Comparison of ENCODE assay signal across 25 cellular contexts in genomic region chr13:35255241-35255640, GRCh38.
DNase-seq lines count a peak whose midpoint lies in the region; ATAC-seq, FAIRE-seq and TF ChIP-seq lines count a peak whose summit lies in the region.
"Had no signal": no experiment of that assay in that cellular context is flagged by ENCODE, and none has a peak within 500 bp of the region (broad histone marks: within the 10 kb centered on the region; RNA-seq: fewer than 3 reads in every experiment).

No MANE protein-coding gene starts in this region.

- H4K20me1 ChIP-seq in osteoblast (ENCODE audit: insufficient read depth, low read length) = no peaks in the 10 kb centered on the region

- TF ChIP-seq POLR2A in heart left ventricle (IDR thresholded peaks at IDR 0.05) = no peak
- TF ChIP-seq POLR2A in lower leg skin (IDR thresholded peaks at IDR 0.05) = no peak

- H3K4me3 ChIP-seq in heart left ventricle (no peak overlapping the region), right atrium auricular region (no peak overlapping the region), kidney (ENCODE audit: low read length in 2 of 2) (no peak overlapping the region), lower leg skin (ENCODE audit: low read depth, poor library complexity, severe bottlenecking) (no peak overlapping the region), osteoblast (ENCODE audit: insufficient read depth, low read length) (no peak overlapping the region)
- H3K4me3 ChIP-seq: GM12878, SJCRH30 had no signal

- peak in 1 of 5 donors; percentile 23 for DNase-seq in heart left ventricle
- DNase-seq in right atrium auricular region (ENCODE audit: low spot score) = no peak
- DNase-seq in cerebellar nuclear complex (lab: John Stamatoyannopoulos, UW) = peak; percentile 69 to 85
- peak; percentile 22 for DNase-seq in kidney
- no peak for DNase-seq in sciatic nerve (ENCODE audit: low spot score)
- DNase-seq in lower leg skin (ENCODE audit: low spot score in 2 of 2) = no peak
- DNase-seq in UCSD-AML1 (lab: John Stamatoyannopoulos, UW; ENCODE audit: unreplicated experiment) = no peak
- no peak for DNase-seq in osteoblast (ENCODE audit: insufficient read length, low spot score, missing footprints)
- DNase-seq: CD4-positive, alpha-beta T cell; COR-L47; DMS79; GOT3; HCEC 1CT; KG1; NCI-H1092 treated with DMSO at 0.1 percent for 48 hours; NCI-H1436 treated with DMSO at 0.1 percent for 48 hours; NCI-H2029 treated with DMSO at 0.1 percent for 48 hours; NCI-H2171; NCI-H345; NCI-H524; NCI-H82; SJCRH30 had no signal

- H3K79me2 ChIP-seq in osteoblast (ENCODE audit: insufficient read depth, low read length) = no peaks in the 10 kb centered on the region

- no peak overlapping the region for H3K4me2 ChIP-seq in osteoblast (ENCODE audit: insufficient read depth, low read length)

- H3K9me3 ChIP-seq in heart left ventricle (no peaks in the 10 kb centered on the region), right atrium auricular region (no peaks in the 10 kb centered on the region), kidney (ENCODE audit: control insufficient read depth in 1 of 2, low read length in 2 of 2) (no peaks in the 10 kb centered on the region), osteoblast (ENCODE audit: low read depth, low read length) (no peaks in the 10 kb centered on the region)
- H3K9me3 ChIP-seq: SJCRH30 had no signal

- TF ChIP-seq CTCF in heart left ventricle (IDR thresholded peaks at IDR 0.05) = no peak
- no peak for TF ChIP-seq CTCF in right atrium auricular region (IDR thresholded peaks at IDR 0.05)
- TF ChIP-seq CTCF in kidney (IDR thresholded peaks at IDR 0.05; ENCODE audit: borderline replicate concordance, extremely low read depth, insufficient read depth) = no peak
- no peak for TF ChIP-seq CTCF in lower leg skin (IDR thresholded peaks at IDR 0.05)
- TF ChIP-seq CTCF in osteoblast (IDR thresholded peaks at IDR 0.05; ENCODE audit: extremely low read depth, low read depth, low read length) = no peak

- FAIRE-seq in kidney (lab: Jason Lieb, UNC) = no peak
- FAIRE-seq: GM12878, HTR-8/SVneo had no signal

- H3K27me3 ChIP-seq in heart left ventricle = no peaks in the 10 kb centered on the region
- H3K27me3 ChIP-seq in right atrium auricular region = no peaks in the 10 kb centered on the region
- no peaks in the 10 kb centered on the region for H3K27me3 ChIP-seq in osteoblast (ENCODE audit: insufficient read depth, low read length)
- H3K27me3 ChIP-seq: SJCRH30 had no signal

- no peak overlapping the region for H2AFZ ChIP-seq in osteoblast (ENCODE audit: low read length)

- ATAC-seq in heart left ventricle (peak; percentile 58 to 79 (median 67)), sciatic nerve (peak; percentile 20)
- ATAC-seq: GM12878, Panc1 had no signal

- H3K27ac ChIP-seq in heart left ventricle (no peak overlapping the region), right atrium auricular region (no peak overlapping the region), kidney (ENCODE audit: low read depth in 2 of 2, low read length in 2 of 2) (no peak overlapping the region), osteoblast (ENCODE audit: low read depth, low read length) (no peak overlapping the region)
- H3K27ac ChIP-seq: SJCRH30 had no signal

- intact Hi-C loops in heart left ventricle (cut with DNase I) = loop anchor here in 1 of 10 donors (10.0 kb wide), 1 partner anchor 60 kb away; no protein-coding TSS in a partner anchor
- intact Hi-C loops in kidney (cut with DNase I) = no loop called here
- intact Hi-C loops in sciatic nerve (cut with DNase I) = no loop called here
- intact Hi-C loops in lower leg skin (cut with DNase I; ENCODE audit: low total_unique reads) = no loop called here

- peaks cover 0 to 22% (median 8%) of the 10 kb centered on the region in 9 donors for H3K36me3 ChIP-seq in heart left ventricle
- peaks cover 8% of the 10 kb centered on the region for H3K36me3 ChIP-seq in right atrium auricular region
- H3K36me3 ChIP-seq in kidney (ENCODE audit: control insufficient read depth in 1 of 2, insufficient read depth in 2 of 2, low read length in 2 of 2) = no peaks in the 10 kb centered on the region
- no peaks in the 10 kb centered on the region for H3K36me3 ChIP-seq in osteoblast (ENCODE audit: insufficient read depth, low read length)
- H3K36me3 ChIP-seq: SJCRH30 had no signal

- H3K4me1 ChIP-seq in heart left ventricle (no peaks in the 10 kb centered on the region), right atrium auricular region (no peaks in the 10 kb centered on the region), kidney (ENCODE audit: control insufficient read depth in 1 of 2, insufficient read depth in 1 of 2, low read depth in 1 of 2, low read length in 2 of 2) (peaks cover 0 to 3% of the 10 kb centered on the region in 2 donors), osteoblast (ENCODE audit: insufficient read depth, low read length) (no peaks in the 10 kb centered on the region)
- H3K4me1 ChIP-seq: SJCRH30 had no signal

- H3K9ac ChIP-seq in kidney (ENCODE audit: low read length in 2 of 2) = no peak overlapping the region

- 82 to 98% (median 90%) methylated on average over 4 to 8 of the region's 8 CpGs for WGBS in heart left ventricle, 4 donors
- WGBS in lower leg skin, 2 donors = 66 to 83% methylated on average over 8 of the region's 8 CpGs

Comparison
In these comparisons a context has a peak if more than half of its experiments do, and no peak if none do; other contexts are left out.
1. DNase-seq: peak in cerebellar nuclear complex (2 of 2) and kidney (single experiment); none in right atrium auricular region (single experiment), sciatic nerve (single experiment), lower leg skin (0 of 2), UCSD-AML1 (single experiment) and osteoblast (single experiment).